In the genomic region with DNA sequence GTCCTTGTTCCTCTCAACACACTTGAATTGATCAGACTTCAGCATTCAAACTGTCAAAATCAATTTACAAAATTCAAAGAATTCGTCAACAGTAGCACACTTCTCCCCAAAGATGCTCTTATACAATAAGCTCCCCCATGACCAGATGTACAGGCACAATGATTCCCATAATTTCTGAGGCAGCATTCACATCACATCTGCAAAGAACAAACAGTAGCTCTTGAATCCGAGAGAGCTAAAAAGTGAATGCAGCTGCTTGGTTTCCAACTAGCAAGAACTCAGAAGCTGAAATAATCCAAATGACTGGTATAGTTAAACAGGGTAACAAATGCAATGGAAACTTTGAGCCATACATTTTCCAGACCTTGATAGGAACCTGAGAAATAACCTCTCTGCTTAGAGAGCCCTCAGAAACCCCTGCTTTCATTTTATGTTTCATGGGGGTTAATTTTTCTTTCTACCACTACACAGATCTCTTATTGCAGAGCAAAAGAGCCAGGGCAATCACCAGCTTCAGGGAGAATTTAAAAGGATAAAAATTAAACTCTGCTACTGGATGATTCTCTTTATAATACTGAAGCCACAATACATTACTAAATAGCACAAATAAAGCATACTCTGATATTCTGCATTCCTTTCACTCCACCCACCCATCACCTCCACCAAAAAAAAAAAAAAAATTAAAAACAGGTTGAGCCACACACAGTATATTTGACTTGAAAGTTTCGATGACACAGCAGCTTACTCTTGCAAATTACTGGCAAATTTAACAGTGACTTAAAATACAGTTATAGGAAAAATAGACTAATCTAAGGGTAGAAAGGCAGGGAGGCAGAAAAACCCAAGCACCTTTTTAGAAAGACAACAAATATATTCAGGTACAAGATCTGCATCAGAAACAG, we compare ENCODE assay signal across 33 cellular contexts. TPM values are rescaled to one million over a fixed set of nuclear protein-coding genes. Genes with fewer than 3 reads are reported as not detected.
DNase-seq lines count a peak whose midpoint lies in the region; ATAC-seq, FAIRE-seq and TF ChIP-seq lines count a peak whose summit lies in the region.
"Had no signal": no experiment of that assay in that cellular context is flagged by ENCODE, and none has a peak within 500 bp of the region (broad histone marks: within the 10 kb centered on the region; RNA-seq: fewer than 3 reads in every experiment).

No MANE protein-coding gene starts in this region.

- H3K9me3 Mint-ChIP-seq in activated CD4-positive, alpha-beta T cell treated with anti-CD3 and anti-CD28 coated beads for 36 hours (ENCODE audit: low read depth), result no peaks in the 10 kb centered on the region
- H3K9me3 Mint-ChIP-seq in activated naive CD8-positive, alpha-beta T cell (ENCODE audit: low read depth), result no peaks in the 10 kb centered on the region
- H3K9me3 Mint-ChIP-seq in stimulated activated memory B cell treated with anti-CD40 and anti-IgM and Interleukin-4, amounts not matched to agents 10 μg/mL and 1 μg/mL and 100 μg/mL, for 72 hours, result no peaks in the 10 kb centered on the region
- H3K9me3 Mint-ChIP-seq: activated CD4-positive, alpha-beta T cell treated with anti-CD3 and anti-CD28 coated beads, Interleukin-2, amount 10 ng/mL, durations not matched to agents 7 days and 5 days; activated naive CD4-positive, alpha-beta T cell treated with anti-CD3 and anti-CD28 coated beads, Interleukin-2, amount 10 ng/mL, durations not matched to agents 7 days and 5 days; CD4-positive, alpha-beta T cell had no signal

- POLR2A ChIA-PET in activated CD4-positive, alpha-beta T cell treated with anti-CD3 and anti-CD28 coated beads for 36 hours (lab: Charles Lee), result interaction anchor here (0.6 to 0.7 kb wide), 2 partner anchors 18 to 62 kb away, joined by 3 read pairs; a partner anchor contains a TSS

- TF ChIP-seq POLR2A in GM12892 (IDR thresholded peaks at IDR 0.05; ENCODE audit: low read depth, low read length) (no peak), uterus (IDR thresholded peaks at IDR 0.05) (no peak)

- no peaks in the 10 kb centered on the region for H3K9me3 ChIP-seq in uterus
- H3K9me3 ChIP-seq: ascending aorta, heart left ventricle, lower lobe of right lung, MG63, ovary, suprapubic skin had no signal

- H3K4me1 ChIP-seq in uterus, result no peaks in the 10 kb centered on the region
- H3K4me1 ChIP-seq: ascending aorta, heart left ventricle, lower lobe of right lung, suprapubic skin had no signal

- peak; percentile 86 for ATAC-seq in activated CD4-positive, alpha-beta T cell treated with anti-CD3 and anti-CD28 coated beads for 36 hours
- ATAC-seq in stimulated activated memory B cell treated with anti-CD40 and anti-IgM and Interleukin-4, amounts not matched to agents 10 μg/mL and 1 μg/mL and 100 μg/mL, for 72 hours, result peak; percentile 84
- ATAC-seq in GM21737 (IDR thresholded peaks at IDR 0.05; ENCODE audit: unreplicated experiment), result no peak
- ATAC-seq: heart left ventricle, lower lobe of right lung had no signal

- no peak overlapping the region for H3K4me3 ChIP-seq in uterus
- H3K4me3 ChIP-seq: ascending aorta, cardiac muscle cell, coronary artery, heart left ventricle, lower lobe of right lung, MG63, ovary, skin epidermis, suprapubic skin had no signal

- FAIRE-seq in GM12892 (lab: Jason Lieb, UNC), result peak; percentile 24
- FAIRE-seq: A204.1, D721Med, HTR-8/SVneo had no signal

- intact Hi-C loops in activated CD4-positive, alpha-beta T cell treated with anti-CD3 and anti-CD28 coated beads for 36 hours (cut with DNase I, micrococcal nuclease), result loop anchor here in 1 of 2 experiments (1.0 kb wide), 1 partner anchor 18 kb away; no protein-coding TSS in a partner anchor
- intact Hi-C loops in uterus (cut with DNase I; ENCODE audit: low total_unique reads), result no loop called here

- H3K36me3 ChIP-seq in uterus, result no peaks in the 10 kb centered on the region
- H3K36me3 ChIP-seq: ascending aorta, cardiac muscle cell, heart left ventricle, lower lobe of right lung, MG63, ovary, suprapubic skin had no signal

- no peaks in the 10 kb centered on the region for H3K27me3 ChIP-seq in uterus
- H3K27me3 ChIP-seq: ascending aorta, cardiac muscle cell, MG63, ovary, suprapubic skin had no signal

- CTCF ChIA-PET in activated CD4-positive, alpha-beta T cell treated with anti-CD3 and anti-CD28 coated beads for 36 hours (lab: Charles Lee), result interaction anchor here (0.9 to 1.0 kb wide), 2 partner anchors 15 to 44 kb away, joined by 3 to 6 read pairs; no protein-coding TSS in a partner anchor

- DNase-seq in activated CD4-positive, alpha-beta T cell treated with anti-CD3 and anti-CD28 coated beads for 36 hours, result no peak
- DNase-seq in activated CD4-positive, alpha-beta T cell treated with anti-CD3 and anti-CD28 coated beads for 48 hours, result no peak
- DNase-seq in GM12892 (ENCODE audit: insufficient read length) (no peak), uterus (no peak)
- no peak for DNase-seq in stimulated activated CD4-positive, alpha-beta T cell treated with anti-CD3 and anti-CD28 coated beads, Interleukin-4, amount 100 ng/mL, for 24 hours
- DNase-seq: activated CD4-positive, alpha-beta T cell treated with anti-CD3 and anti-CD28 coated beads, Interleukin-2, amount 10 ng/mL, durations not matched to agents 7 days and 5 days; activated CD8-positive, alpha-beta memory T cell treated with anti-CD3 and anti-CD28 coated beads, Interleukin-2, amount 50 U/mL, for 48 hours; activated naive CD4-positive, alpha-beta T cell treated with anti-CD3 and anti-CD28 coated beads, Interleukin-2, amount 10 ng/mL, durations not matched to agents 7 days and 5 days; CD4-positive, alpha-beta T cell; foreskin fibroblast; heart left ventricle; KBM-7; kidney glomerular epithelial cell; lower lobe of right lung; MG63; NCI-H1417; NCI-H2029 treated with DMSO at 0.1 percent for 48 hours; NCI-H345; NCI-H748 treated with DMSO at 0.1 percent for 48 hours; ovary; retina; SHP77 had no signal

- peaks cover 10% of the 10 kb centered on the region for H3K27me3 Mint-ChIP-seq in activated CD4-positive, alpha-beta T cell treated with anti-CD3 and anti-CD28 coated beads for 36 hours
- H3K27me3 Mint-ChIP-seq in activated naive CD8-positive, alpha-beta T cell, result peaks cover 10% of the 10 kb centered on the region
- peaks cover 12% of the 10 kb centered on the region for H3K27me3 Mint-ChIP-seq in stimulated activated memory B cell treated with anti-CD40 and anti-IgM and Interleukin-4, amounts not matched to agents 10 μg/mL and 1 μg/mL and 100 μg/mL, for 72 hours

- H3K36me3 Mint-ChIP-seq in activated CD4-positive, alpha-beta T cell treated with anti-CD3 and anti-CD28 coated beads for 36 hours (ENCODE audit: low read depth), result no peaks in the 10 kb centered on the region
- H3K36me3 Mint-ChIP-seq in activated naive CD8-positive, alpha-beta T cell, result no peaks in the 10 kb centered on the region
- H3K36me3 Mint-ChIP-seq in stimulated activated memory B cell treated with anti-CD40 and anti-IgM and Interleukin-4, amounts not matched to agents 10 μg/mL and 1 μg/mL and 100 μg/mL, for 72 hours, result no peaks in the 10 kb centered on the region
- H3K36me3 Mint-ChIP-seq: activated naive CD4-positive, alpha-beta T cell treated with anti-CD3 and anti-CD28 coated beads, Interleukin-2, amount 10 ng/mL, durations not matched to agents 7 days and 5 days had no signal

- TF ChIP-seq CTCF in uterus (IDR thresholded peaks at IDR 0.05), result no peak

- H3K4me3 Mint-ChIP-seq in activated CD4-positive, alpha-beta T cell treated with anti-CD3 and anti-CD28 coated beads for 36 hours, result no peak overlapping the region
- H3K4me3 Mint-ChIP-seq in activated naive CD8-positive, alpha-beta T cell, result peak overlapping the region; percentile 20
- H3K4me3 Mint-ChIP-seq in stimulated activated memory B cell treated with anti-CD40 and anti-IgM and Interleukin-4, amounts not matched to agents 10 μg/mL and 1 μg/mL and 100 μg/mL, for 72 hours, result peak overlapping the region; percentile 65
- H3K4me3 Mint-ChIP-seq: activated CD4-positive, alpha-beta T cell treated with anti-CD3 and anti-CD28 coated beads, Interleukin-2, amount 10 ng/mL, durations not matched to agents 7 days and 5 days; activated naive CD4-positive, alpha-beta T cell treated with anti-CD3 and anti-CD28 coated beads, Interleukin-2, amount 10 ng/mL, durations not matched to agents 7 days and 5 days; CD4-positive, alpha-beta T cell had no signal

- H3K27ac ChIP-seq in uterus, result no peak overlapping the region
- H3K27ac ChIP-seq: ascending aorta, cardiac muscle cell, coronary artery, heart left ventricle, lower lobe of right lung, ovary, skin epidermis, suprapubic skin had no signal

- H3K27ac Mint-ChIP-seq in activated CD4-positive, alpha-beta T cell treated with anti-CD3 and anti-CD28 coated beads for 36 hours, result peak overlapping the region; percentile 76
- peak overlapping the region; percentile 64 for H3K27ac Mint-ChIP-seq in activated naive CD8-positive, alpha-beta T cell
- peak overlapping the region; percentile 91 for H3K27ac Mint-ChIP-seq in stimulated activated memory B cell treated with anti-CD40 and anti-IgM and Interleukin-4, amounts not matched to agents 10 μg/mL and 1 μg/mL and 100 μg/mL, for 72 hours
- H3K27ac Mint-ChIP-seq: activated CD4-positive, alpha-beta T cell treated with anti-CD3 and anti-CD28 coated beads, Interleukin-2, amount 10 ng/mL, durations not matched to agents 7 days and 5 days; activated naive CD4-positive, alpha-beta T cell treated with anti-CD3 and anti-CD28 coated beads, Interleukin-2, amount 10 ng/mL, durations not matched to agents 7 days and 5 days; CD4-positive, alpha-beta T cell had no signal

- H3K4me1 Mint-ChIP-seq in activated CD4-positive, alpha-beta T cell treated with anti-CD3 and anti-CD28 coated beads for 36 hours, result peaks cover 15% of the 10 kb centered on the region
- peaks cover 10% of the 10 kb centered on the region for H3K4me1 Mint-ChIP-seq in activated naive CD8-positive, alpha-beta T cell (ENCODE audit: low read depth)
- peaks cover 45% of the 10 kb centered on the region for H3K4me1 Mint-ChIP-seq in stimulated activated memory B cell treated with anti-CD40 and anti-IgM and Interleukin-4, amounts not matched to agents 10 μg/mL and 1 μg/mL and 100 μg/mL, for 72 hours
- H3K4me1 Mint-ChIP-seq: activated CD4-positive, alpha-beta T cell treated with anti-CD3 and anti-CD28 coated beads, Interleukin-2, amount 10 ng/mL, durations not matched to agents 7 days and 5 days; activated naive CD4-positive, alpha-beta T cell treated with anti-CD3 and anti-CD28 coated beads, Interleukin-2, amount 10 ng/mL, durations not matched to agents 7 days and 5 days had no signal

RNA-seq across cellular contexts. Expression of gene TMEM97, which starts 23.1 kb away (rescaled TPM):
- total RNA-seq in activated CD4-positive, alpha-beta T cell treated with anti-CD3 and anti-CD28 coated beads for 36 hours, result 10 to 100 TPM; 31.0 to 49.3 TPM
- 35.2 TPM for polyA plus RNA-seq in GM12892 (2012; ENCODE audit: missing spikeins)
- 10 to 100 TPM in 2 of 4 donors, 1 to 10 TPM in 2; 1.5 to 17.9 (median 10.4) TPM for total RNA-seq in uterus
- total RNA-seq: ascending aorta had no signal

RNA-seq across cellular contexts. Expression of gene IFT20, which starts 39.3 kb away (rescaled TPM):
- total RNA-seq in activated CD4-positive, alpha-beta T cell treated with anti-CD3 and anti-CD28 coated beads for 36 hours, result 10 to 100 TPM; 12.9 to 17.3 TPM
- polyA plus RNA-seq in GM12892 (2012; ENCODE audit: missing spikeins), result 24.8 TPM
- 100 to 1,000 TPM in 1 of 4 donors, 10 to 100 TPM in 3; 30.5 to 241 (median 59.1) TPM for total RNA-seq in uterus

RNA-seq across cellular contexts. Expression of gene TNFAIP1, which starts 39.6 kb away (rescaled TPM):
- total RNA-seq in activated CD4-positive, alpha-beta T cell treated with anti-CD3 and anti-CD28 coated beads for 36 hours, result 10 to 100 TPM; 25.5 to 26.1 TPM
- 8.1 TPM for polyA plus RNA-seq in GM12892 (2012; ENCODE audit: missing spikeins)
- 10 to 100 TPM; 18.2 to 67.1 (median 38.4) TPM for total RNA-seq in uterus
